Comparison of ENCODE assay signal across 8 cellular contexts in genomic region chr2:72142743-72143440, GRCh38. TPM values are rescaled to one million over a fixed set of nuclear protein-coding genes. Genes with fewer than 3 reads are reported as not detected.
DNase-seq lines count a peak whose midpoint lies in the region; ATAC-seq and TF ChIP-seq lines count a peak whose summit lies in the region.

No MANE protein-coding gene starts in this region.

- H3K27me3 Mint-ChIP-seq in Calu3 (ENCODE audit: unreplicated experiment) (peaks cover 37% of the 10 kb centered on the region), progenitor cell of endocrine pancreas (peaks cover 29% of the 10 kb centered on the region)
- peaks cover 40% of the 10 kb centered on the region for H3K27me3 Mint-ChIP-seq in activated CD4-positive, alpha-beta memory T cell treated with anti-CD3 and anti-CD28 coated beads for 36 hours

- H3K4me1 Mint-ChIP-seq in Calu3 (ENCODE audit: low read depth, unreplicated experiment) (peaks cover 12% of the 10 kb centered on the region), progenitor cell of endocrine pancreas (ENCODE audit: low read depth) (peaks cover 18% of the 10 kb centered on the region)
- H3K4me1 Mint-ChIP-seq in activated CD4-positive, alpha-beta memory T cell treated with anti-CD3 and anti-CD28 coated beads for 36 hours (ENCODE audit: low read depth), result peaks cover 25% of the 10 kb centered on the region

- H3K4me3 Mint-ChIP-seq in Calu3 (ENCODE audit: low read depth, unreplicated experiment) (peak overlapping the region; percentile 72), progenitor cell of endocrine pancreas (ENCODE audit: low read depth) (peak overlapping the region; percentile 7)
- no peak overlapping the region for H3K4me3 Mint-ChIP-seq in activated CD4-positive, alpha-beta memory T cell treated with anti-CD3 and anti-CD28 coated beads for 36 hours

- H3K9me3 Mint-ChIP-seq in Calu3 (ENCODE audit: low read depth, unreplicated experiment) (no peaks in the 10 kb centered on the region), progenitor cell of endocrine pancreas (ENCODE audit: low read depth) (no peaks in the 10 kb centered on the region)
- no peaks in the 10 kb centered on the region for H3K9me3 Mint-ChIP-seq in activated CD4-positive, alpha-beta memory T cell treated with anti-CD3 and anti-CD28 coated beads for 36 hours

- H3K27ac Mint-ChIP-seq in Calu3 (ENCODE audit: unreplicated experiment), result no peak overlapping the region
- H3K27ac Mint-ChIP-seq in activated CD4-positive, alpha-beta memory T cell treated with anti-CD3 and anti-CD28 coated beads for 36 hours, result no peak overlapping the region
- no peak overlapping the region for H3K27ac Mint-ChIP-seq in progenitor cell of endocrine pancreas

- H3K36me3 Mint-ChIP-seq in Calu3 (ENCODE audit: insufficient read depth, unreplicated experiment) (peaks cover 23% of the 10 kb centered on the region), progenitor cell of endocrine pancreas (ENCODE audit: insufficient read depth) (peaks cover 2% of the 10 kb centered on the region)
- H3K36me3 Mint-ChIP-seq in activated CD4-positive, alpha-beta memory T cell treated with anti-CD3 and anti-CD28 coated beads for 36 hours, result no peaks in the 10 kb centered on the region

- no TSS peak for BruUV-seq in Calu3 (replicated peaks; lab: Mats Ljungman, UMichigan)

- CTCF ChIA-PET in Calu3 (lab: Charles Lee), result no interaction called here
- CTCF ChIA-PET in activated CD4-positive, alpha-beta memory T cell treated with anti-CD3 and anti-CD28 coated beads for 36 hours (lab: Charles Lee), result no interaction called here

- intact Hi-C loops in Calu3 (cut with micrococcal nuclease; ENCODE audit: unreplicated experiment), result no loop called here
- intact Hi-C loops in activated CD4-positive, alpha-beta memory T cell treated with anti-CD3 and anti-CD28 coated beads for 36 hours (cut with micrococcal nuclease), result loop anchor here (10.0 kb wide), 1 partner anchor 602 kb away; no protein-coding TSS in a partner anchor
- intact Hi-C loops in left ventricle myocardium superior (cut with micrococcal nuclease), result loop anchor here (10.0 kb wide), 1 partner anchor 598 kb away; no protein-coding TSS in a partner anchor

- ATAC-seq in left ventricle myocardium superior (peak; percentile 72), GM19351 (IDR thresholded peaks at IDR 0.05; ENCODE audit: unreplicated experiment) (no peak), HG02938 (IDR thresholded peaks at IDR 0.05; ENCODE audit: unreplicated experiment) (no peak), HG03520 (IDR thresholded peaks at IDR 0.05; ENCODE audit: unreplicated experiment) (no peak)

- POLR2A ChIA-PET in activated CD4-positive, alpha-beta memory T cell treated with anti-CD3 and anti-CD28 coated beads for 36 hours (lab: Charles Lee), result no interaction called here

- no peak for TF ChIP-seq CTCF in Calu3 (IDR thresholded peaks at IDR 0.05; ENCODE audit: unreplicated experiment)
- TF ChIP-seq CTCF in progenitor cell of endocrine pancreas (IDR thresholded peaks at IDR 0.05; ENCODE audit: unreplicated experiment), result no peak

- DNase-seq in Calu3, result no peak
- DNase-seq in activated CD4-positive, alpha-beta memory T cell treated with anti-CD3 and anti-CD28 coated beads for 36 hours, result peak; percentile 8
- DNase-seq in left ventricle myocardium superior, result peak; percentile 89
- DNase-seq in progenitor cell of endocrine pancreas (ENCODE audit: low spot score, unreplicated experiment), result no peak
- DNase-seq in NCI-H1092 (lab: John Stamatoyannopoulos, UW), result no peak

RNA-seq across cellular contexts. Expression of gene CYP26B1, which starts 4.8 kb away (rescaled TPM):
- 3.0 and 5.1 TPM in 2 replicates for total RNA-seq in Calu3 (2022)
- not detected for total RNA-seq in activated CD4-positive, alpha-beta memory T cell treated with anti-CD3 and anti-CD28 coated beads for 36 hours
- total RNA-seq in left ventricle myocardium superior, result 4.2 TPM
- total RNA-seq in progenitor cell of endocrine pancreas, result 31.5 and 37.5 TPM in 2 replicates

Comparison
In these comparisons a context has a peak if more than half of its experiments do, and no peak if none do; other contexts are left out.
1. DNase-seq: peak in activated CD4-positive, alpha-beta memory T cell treated with anti-CD3 and anti-CD28 coated beads for 36 hours (single experiment) and left ventricle myocardium superior (single experiment); none in Calu3 (single experiment), progenitor cell of endocrine pancreas (single experiment) and NCI-H1092 (single experiment).